Comparison of ENCODE assay signal across 6 cellular contexts in the genomic region with DNA sequence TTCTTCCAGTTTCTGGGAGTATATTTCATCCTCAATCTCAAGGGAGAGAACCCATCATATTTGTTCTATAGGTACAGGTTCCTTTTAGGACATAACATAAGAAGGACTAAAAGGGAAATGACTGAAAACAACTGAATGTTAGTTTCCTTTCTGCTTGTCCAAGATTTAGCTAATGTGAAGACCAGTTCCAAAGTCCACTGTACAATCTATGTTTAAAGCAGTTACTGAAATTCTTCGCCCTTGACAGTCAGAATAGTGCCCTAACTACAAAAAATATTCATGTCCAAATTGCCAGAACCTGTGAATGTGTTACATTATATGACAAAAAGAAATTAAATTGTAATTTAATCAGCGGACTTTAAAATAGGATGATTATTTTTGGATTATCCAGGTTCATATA.
"Had no signal": no experiment of that assay in that cellular context is flagged by ENCODE, and none has a peak within 500 bp of the region (broad histone marks: within the 10 kb centered on the region; RNA-seq: fewer than 3 reads in every experiment).

No MANE protein-coding gene starts in this region.

- H3K36me3 Mint-ChIP-seq: IgD-negative memory B cell had no signal

- H3K4me3 Mint-ChIP-seq: IgD-negative memory B cell had no signal

- H3K4me1 Mint-ChIP-seq: IgD-negative memory B cell had no signal

- FAIRE-seq: HepG2 had no signal

- H3K27ac ChIP-seq: HL-60 had no signal

- DNase-seq: GOT3, H7, HCEC 1CT had no signal

- H3K27ac Mint-ChIP-seq: IgD-negative memory B cell had no signal

- ATAC-seq: HepG2 had no signal
